ENCODE assay signal across 19 cellular contexts in the genomic region with DNA sequence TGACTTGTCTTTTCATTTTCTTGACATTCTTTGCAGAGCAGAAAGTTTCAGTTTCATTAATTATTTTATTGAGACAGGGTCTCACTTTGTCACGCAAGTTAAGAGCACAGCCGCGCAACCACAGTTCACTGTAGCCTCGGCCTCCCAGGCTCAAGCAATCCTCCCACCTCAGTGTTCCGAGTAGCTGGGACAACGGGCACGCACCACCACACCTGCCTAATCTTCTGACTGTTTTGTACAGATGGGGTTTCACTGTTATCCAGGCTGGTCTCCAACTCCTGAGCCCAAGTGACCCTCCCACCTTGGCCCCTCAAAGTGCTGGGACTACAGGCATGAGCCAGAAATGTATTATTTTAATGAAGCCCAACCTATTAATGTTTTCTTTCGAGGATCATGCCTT. TPM values are rescaled to one million over a fixed set of nuclear protein-coding genes. Genes with fewer than 3 reads are reported as not detected.
"Had no signal": no experiment of that assay in that cellular context is flagged by ENCODE, and none has a peak within 500 bp of the region (broad histone marks: within the 10 kb centered on the region; RNA-seq: fewer than 3 reads in every experiment).

No MANE protein-coding gene starts in this region.

- H3K27me3 ChIP-seq: colonic mucosa, uterus had no signal

- H3K4me3 ChIP-seq: colonic mucosa, gastroesophageal sphincter, lung, psoas muscle, sigmoid colon, uterus had no signal

- H3K4me1 ChIP-seq: colonic mucosa had no signal

- H3K9me3 ChIP-seq: colonic mucosa, gastroesophageal sphincter, psoas muscle, sigmoid colon, uterus had no signal

- H3K36me3 ChIP-seq: colonic mucosa, uterus had no signal

- DNase-seq: activated CD4-positive, alpha-beta T cell treated with anti-CD3 and anti-CD28 coated beads, Interleukin-2, amount 50 U/mL, for 4 hours; activated CD8-positive, alpha-beta memory T cell treated with anti-CD3 and anti-CD28 coated beads, Interleukin-2, amount 10 ng/mL, durations not matched to agents 7 days and 5 days; activated gamma-delta T cell; activated T-cell treated with anti-CD3 and anti-CD28 coated beads, Interleukin-2, amount 50 U/mL, for 4 hours; anterior cingulate cortex; colonic mucosa; effector CD8-positive, alpha-beta T cell; hippocampal formation; naive thymus-derived CD4-positive, alpha-beta T cell; psoas muscle; sigmoid colon; stimulated activated CD4-positive, alpha-beta T cell treated with anti-CD3 and anti-CD28 coated beads, Interleukin-2, amount 100 ng/mL, for 24 hours; stimulated activated naive B cell treated with anti-CD40 and anti-IgM and Interleukin-4, amounts not matched to agents 10 μg/mL and 1 μg/mL and 100 μg/mL, for 72 hours; uterus had no signal

- H3K27ac ChIP-seq: colonic mucosa had no signal

RNA-seq across cellular contexts. Expression of gene FTCD, which starts 31.9 kb away (rescaled TPM):
- total RNA-seq: activated CD8-positive, alpha-beta memory T cell treated with anti-CD3 and anti-CD28 coated beads, Interleukin-2, amount 10 ng/mL, durations not matched to agents 7 days and 5 days; omental fat pad; subcutaneous adipose tissue; T-helper 1 cell treated with Interleukin-12 subunit alpha and Interleukin-12 subunit beta and Interleukin-4 antibody, amounts not matched to agents 30 ng/mL and 1 ng/mL, for 36 hours had no signal
